1 cellular context compared by ENCODE assay signal in genomic region chr10:117148284-117148683, GRCh38.
TF ChIP-seq lines count a peak whose summit lies in the region.

No MANE protein-coding gene starts in this region.

TF ChIP-seq in HEK293, 187 proteins besides CTCF, POLR2A, EP300 and RAD21 (continued from another document):
- no peak for TF ChIP-seq HIC1 (tag by site-specific recombination; IDR thresholded peaks at IDR 0.05)
- peak; percentile 76 for TF ChIP-seq ZNF394 (tag by site-specific recombination; IDR thresholded peaks at IDR 0.05; ENCODE audit: borderline replicate concordance)
- TF ChIP-seq ZBTB20 (tag by site-specific recombination; IDR thresholded peaks at IDR 0.05): no peak
- TF ChIP-seq ZNF157 (tag by site-specific recombination; IDR thresholded peaks at IDR 0.05): no peak
- TF ChIP-seq ZFP41 (tag by site-specific recombination; IDR thresholded peaks at IDR 0.05; ENCODE audit: borderline replicate concordance): no peak
- peak; percentile 64; the same call in 1 of the 2 replicates for TF ChIP-seq ZNF580 (tag by site-specific recombination; IDR thresholded peaks at IDR 0.05)
- peak; percentile 74; the same call in 1 of the 2 replicates for TF ChIP-seq ZNF18 (tag by site-specific recombination; IDR thresholded peaks at IDR 0.05)
- TF ChIP-seq ZNF175 (tag by site-specific recombination; IDR thresholded peaks at IDR 0.05): no peak
- TF ChIP-seq ZNF366 (tag by site-specific recombination; conservative IDR thresholded peaks at IDR 0.05): peak; percentile 97
- no peak for TF ChIP-seq ZNF202 (tag by site-specific recombination; IDR thresholded peaks at IDR 0.05; ENCODE audit: borderline replicate concordance)
- TF ChIP-seq SP7 (tag by site-specific recombination; IDR thresholded peaks at IDR 0.05): peak; percentile 91
- no peak for TF ChIP-seq ZNF768 (tag by site-specific recombination; IDR thresholded peaks at IDR 0.05)
- 0 out of 2 replicates have a peak, but pooled peaks have one; percentile 20 for TF ChIP-seq TCF7L2 (IDR thresholded peaks at IDR 0.05; ENCODE audit: borderline replicate concordance, low read depth, low read length)
- TF ChIP-seq KLF9 (tag by site-specific recombination; IDR thresholded peaks at IDR 0.05; ENCODE audit: low read depth): no peak; the same call in 1 of the 2 replicates
- TF ChIP-seq MYNN (tag by site-specific recombination; IDR thresholded peaks at IDR 0.05; ENCODE audit: borderline replicate concordance): no peak
- peak; percentile 56 for TF ChIP-seq ZXDB (tag by site-specific recombination; IDR thresholded peaks at IDR 0.05)
- peak; percentile 42; the same call in 1 of the 2 replicates for TF ChIP-seq ZNF449 (tag by site-specific recombination; IDR thresholded peaks at IDR 0.05)
- TF ChIP-seq ZNF169 (tag by site-specific recombination; IDR thresholded peaks at IDR 0.05): no peak
- TF ChIP-seq ZNF664 (tag by site-specific recombination; IDR thresholded peaks at IDR 0.05): peak; percentile 90
- peak; percentile 47 for TF ChIP-seq ZNF335 (tag by site-specific recombination; conservative IDR thresholded peaks at IDR 0.05)
- peak; percentile 40 for TF ChIP-seq ZNF398 (tag by site-specific recombination; IDR thresholded peaks at IDR 0.05)
- no peak; the same call in 1 of the 2 replicates for TF ChIP-seq ZNF324 (tag by site-specific recombination; IDR thresholded peaks at IDR 0.05)
- peak; percentile 98 for TF ChIP-seq WT1 (tag by site-specific recombination; IDR thresholded peaks at IDR 0.05)
- no peak for TF ChIP-seq ZNF624 (tag by site-specific recombination; IDR thresholded peaks at IDR 0.05)
- no peak for TF ChIP-seq MZF1 (tag by site-specific recombination; IDR thresholded peaks at IDR 0.05; ENCODE audit: borderline replicate concordance)
- peak; percentile 90 for TF ChIP-seq IKZF3 (tag by site-specific recombination; IDR thresholded peaks at IDR 0.05)
- TF ChIP-seq ZNF843 (tag by site-specific recombination; IDR thresholded peaks at IDR 0.05): peak; percentile 95
- TF ChIP-seq ZNF791 (tag by site-specific recombination; IDR thresholded peaks at IDR 0.05): no peak
- no peak for TF ChIP-seq RBAK (tag by site-specific recombination; IDR thresholded peaks at IDR 0.05)
